In the genomic region with DNA sequence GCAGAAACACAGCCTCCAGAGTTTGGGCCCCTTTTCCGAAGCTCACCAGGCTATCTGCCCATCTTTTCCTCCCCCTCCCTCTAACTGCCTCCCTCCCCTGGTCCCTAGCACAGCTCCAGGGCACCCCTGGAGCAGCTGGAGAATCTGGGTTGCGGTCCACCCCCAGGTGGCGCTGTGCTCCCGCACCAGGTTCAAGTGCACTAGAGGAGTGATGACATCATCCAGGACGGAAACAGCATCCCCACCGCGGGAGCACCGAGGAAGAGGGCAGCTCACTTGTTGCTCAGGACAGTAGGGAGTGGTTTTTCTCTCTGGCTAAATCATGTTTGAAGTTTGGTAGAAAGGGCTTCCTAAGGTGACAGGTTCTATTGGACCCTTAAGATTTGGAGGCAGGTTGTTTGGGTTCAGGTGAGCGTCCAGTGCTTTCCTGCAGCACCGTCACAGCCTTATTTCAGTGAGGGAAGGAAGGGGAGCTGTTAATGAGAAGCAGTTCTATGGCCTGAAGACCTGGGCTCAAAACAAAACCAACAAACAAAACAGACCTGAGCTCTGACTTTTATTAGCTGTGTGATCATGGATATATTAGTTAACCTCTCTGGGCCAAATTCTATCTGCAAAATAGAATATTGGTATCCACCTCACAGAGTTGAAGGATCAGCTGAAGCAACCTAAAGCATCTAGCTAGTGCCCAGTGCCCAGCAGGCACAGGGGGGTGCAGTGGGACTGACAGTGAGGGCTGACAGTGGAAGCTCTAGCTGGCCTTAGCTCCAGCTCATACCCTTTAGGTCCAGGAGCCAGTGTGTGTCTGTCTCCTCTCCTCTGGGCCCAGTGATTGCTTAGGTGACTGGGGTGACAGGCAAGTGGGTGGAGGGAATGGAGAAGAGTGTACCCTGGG, we compare ENCODE assay signal across 8 cellular contexts. TPM values are rescaled to one million over a fixed set of nuclear protein-coding genes. Genes with fewer than 3 reads are reported as not detected.
DNase-seq lines count a peak whose midpoint lies in the region; ATAC-seq and TF ChIP-seq lines count a peak whose summit lies in the region.

No MANE protein-coding gene starts in this region.

- WGBS in right lobe of liver (ENCODE audit: insufficient coverage, low coverage, low lambda C conversion rate, missing lambda C conversion rate) = 14% methylated on average over 8 of the region's 10 CpGs

- no peaks in the 10 kb centered on the region for H3K36me3 Mint-ChIP-seq in activated CD4-positive, alpha-beta T cell treated with anti-CD3 and anti-CD28 coated beads, Interleukin-2, amount 10 ng/mL, durations not matched to agents 7 days and 5 days (ENCODE audit: low read depth)

- peaks cover 21% of the 10 kb centered on the region for H3K27me3 Mint-ChIP-seq in activated CD4-positive, alpha-beta T cell treated with anti-CD3 and anti-CD28 coated beads, Interleukin-2, amount 10 ng/mL, durations not matched to agents 7 days and 5 days

- no peak overlapping the region for H3K4me3 Mint-ChIP-seq in activated CD4-positive, alpha-beta T cell treated with anti-CD3 and anti-CD28 coated beads, Interleukin-2, amount 10 ng/mL, durations not matched to agents 7 days and 5 days

- DNase-seq in AG04450 (ENCODE audit: low read depth, low spot score) (peak; percentile 82), NCI-H748 treated with DMSO at 0.1 percent for 48 hours (lab: John Stamatoyannopoulos, UW) (peak; percentile 56), colonic mucosa (peak; percentile 92), right lobe of liver (peak; percentile 85)
- DNase-seq in activated CD4-positive, alpha-beta T cell treated with anti-CD3 and anti-CD28 coated beads, Interleukin-2, amount 10 ng/mL, durations not matched to agents 7 days and 5 days = peak; percentile 88
- peak; percentile 82 for DNase-seq in stimulated activated CD4-positive, alpha-beta T cell treated with anti-CD3 and anti-CD28 coated beads, Interleukin-4, amount 100 ng/mL, for 24 hours

- CTCF ChIA-PET in AG04450 (lab: Charles Lee) = interaction anchor here (0.6 to 9.3 kb wide), 35 partner anchors 8 to 370 kb away, joined by 3 to 225 read pairs (median 8); partner anchors contain the start of genes ELF3, LMOD1, RNPEP and TIMM17A
- CTCF ChIA-PET in activated CD4-positive, alpha-beta T cell treated with anti-CD3 and anti-CD28 coated beads, Interleukin-2, amount 10 ng/mL, durations not matched to agents 7 days and 5 days (lab: Charles Lee) = interaction anchor here (0.5 to 7.7 kb wide), 35 partner anchors 8 to 873 kb away, joined by 3 to 57 read pairs (median 4); partner anchors contain the start of genes LMOD1 and TIMM17A

- peak; percentile 82 for ATAC-seq in GM18868 (IDR thresholded peaks at IDR 0.05; ENCODE audit: unreplicated experiment)
- ATAC-seq in HG03457 (IDR thresholded peaks at IDR 0.05; ENCODE audit: unreplicated experiment) = peak; percentile 74
- ATAC-seq in right lobe of liver = peak; percentile 87 to 97 (median 93)

- peak; percentile 98 for TF ChIP-seq CTCF in AG04450 (IDR thresholded peaks at IDR 0.05; ENCODE audit: low read depth, low read length)
- peak; percentile 89 for TF ChIP-seq CTCF in colonic mucosa (IDR thresholded peaks at IDR 0.05)
- peak; percentile 90 to 95 (median 90) for TF ChIP-seq CTCF in right lobe of liver (IDR thresholded peaks at IDR 0.05)

- no peaks in the 10 kb centered on the region for H3K9me3 Mint-ChIP-seq in activated CD4-positive, alpha-beta T cell treated with anti-CD3 and anti-CD28 coated beads, Interleukin-2, amount 10 ng/mL, durations not matched to agents 7 days and 5 days

- H3K4me1 ChIP-seq in colonic mucosa (no peaks in the 10 kb centered on the region), right lobe of liver (peaks cover 0 to 5% (median 0%) of the 10 kb centered on the region in 4 donors)

- POLR2A ChIA-PET in AG04450 (lab: Yijun Ruan, JAX) = interaction anchor here (0.8 to 2.5 kb wide), 13 partner anchors 8 to 223 kb away, joined by 3 to 25 read pairs (median 8); partner anchors contain the start of genes LMOD1, RNPEP and TIMM17A
- POLR2A ChIA-PET in activated CD4-positive, alpha-beta T cell treated with anti-CD3 and anti-CD28 coated beads, Interleukin-2, amount 10 ng/mL, durations not matched to agents 7 days and 5 days (lab: Charles Lee) = no interaction called here

- H3K9me3 ChIP-seq in AG04450 (ENCODE audit: control insufficient read depth, insufficient read depth, low read length) (no peaks in the 10 kb centered on the region), colonic mucosa (no peaks in the 10 kb centered on the region), right lobe of liver (no peaks in the 10 kb centered on the region)

- H3K4me3 ChIP-seq in AG04450 (ENCODE audit: low read depth, low read length) (no peak overlapping the region), colonic mucosa (no peak overlapping the region), right lobe of liver (no peak overlapping the region)

- intact Hi-C loops in colonic mucosa (cut with DNase I) (loop anchor here (5.0 kb wide), 2 partner anchors 76 to 241 kb away; no protein-coding TSS in a partner anchor), right lobe of liver (cut with DNase I) (loop anchor here (5.0 to 10.0 kb wide), 3 partner anchors 76 to 249 kb away; partner anchors contain the start of gene ARL8A (in 1 of the 2))

- peaks cover 14% of the 10 kb centered on the region for H3K4me1 Mint-ChIP-seq in activated CD4-positive, alpha-beta T cell treated with anti-CD3 and anti-CD28 coated beads, Interleukin-2, amount 10 ng/mL, durations not matched to agents 7 days and 5 days

- H3K27ac ChIP-seq in AG04450 (ENCODE audit: low read depth, low read length) = peak overlapping the region; percentile 65
- no peak overlapping the region for H3K27ac ChIP-seq in colonic mucosa
- no peak overlapping the region for H3K27ac ChIP-seq in right lobe of liver

- peak overlapping the region in 1 of 2 donors; percentile 8 for H3K9ac ChIP-seq in colonic mucosa (ENCODE audit: low read depth in 2 of 2, low read length in 2 of 2)

- TF ChIP-seq POLR2A in right lobe of liver (IDR thresholded peaks at IDR 0.05) = no peak

- no peaks in the 10 kb centered on the region for H3K36me3 ChIP-seq in colonic mucosa
- H3K36me3 ChIP-seq in right lobe of liver = no peaks in the 10 kb centered on the region

- no peaks in the 10 kb centered on the region for H3K27me3 ChIP-seq in AG04450 (ENCODE audit: control insufficient read depth, insufficient read depth, low read length)
- no peaks in the 10 kb centered on the region for H3K27me3 ChIP-seq in colonic mucosa
- no peaks in the 10 kb centered on the region for H3K27me3 ChIP-seq in right lobe of liver

- peak overlapping the region; percentile 13 for H3K27ac Mint-ChIP-seq in activated CD4-positive, alpha-beta T cell treated with anti-CD3 and anti-CD28 coated beads, Interleukin-2, amount 10 ng/mL, durations not matched to agents 7 days and 5 days

RNA-seq across cellular contexts. Expression of gene SHISA4, which starts 7.5 kb away (rescaled TPM):
- 24.4 and 36.4 TPM in 2 replicates for polyA plus RNA-seq in AG04450 (2011; rRNA removed)
- 24.8 and 25.7 TPM in 2 replicates for polyA minus RNA-seq in AG04450 (2011; rRNA and poly(A)+ RNA removed)
- total RNA-seq in activated CD4-positive, alpha-beta T cell treated with anti-CD3 and anti-CD28 coated beads, Interleukin-2, amount 10 ng/mL, durations not matched to agents 7 days and 5 days = under 1 TPM; 0.57 to 0.83 TPM
- 1 to 10 TPM; 2.0 to 3.9 TPM for total RNA-seq in colonic mucosa
- total RNA-seq in right lobe of liver = 1 to 10 TPM; 2.5 to 8.1 (median 4.8) TPM

RNA-seq across cellular contexts. Expression of gene LMOD1, which starts 50.2 kb away (rescaled TPM):
- polyA plus RNA-seq in AG04450 (2011; rRNA removed) = 41.1 and 52.6 TPM in 2 replicates
- 57.1 and 72.9 TPM in 2 replicates for polyA minus RNA-seq in AG04450 (2011; rRNA and poly(A)+ RNA removed)
- total RNA-seq in activated CD4-positive, alpha-beta T cell treated with anti-CD3 and anti-CD28 coated beads, Interleukin-2, amount 10 ng/mL, durations not matched to agents 7 days and 5 days = not detected
- total RNA-seq in colonic mucosa (10 to 100 TPM in 1 of 2 donors, 1 to 10 TPM in 1; 7.6 to 64.5 TPM), right lobe of liver (1 to 10 TPM; 1.1 to 3.5 (median 2.1) TPM)

RNA-seq across cellular contexts. Expression of gene TIMM17A, which starts 59.1 kb away (rescaled TPM):
- 75.2 and 104 TPM in 2 replicates for polyA plus RNA-seq in AG04450 (2011; rRNA removed)
- polyA minus RNA-seq in AG04450 (2011; rRNA and poly(A)+ RNA removed) = 41.7 and 43.2 TPM in 2 replicates
- total RNA-seq in activated CD4-positive, alpha-beta T cell treated with anti-CD3 and anti-CD28 coated beads, Interleukin-2, amount 10 ng/mL, durations not matched to agents 7 days and 5 days = 10 to 100 TPM; 42.8 to 45.1 TPM
- total RNA-seq in colonic mucosa (10 to 100 TPM; 63.4 to 84.7 TPM), right lobe of liver (10 to 100 TPM; 26.5 to 44.1 (median 38.1) TPM)
